Comparison of ENCODE assay signal across 10 cellular contexts in the genomic region with DNA sequence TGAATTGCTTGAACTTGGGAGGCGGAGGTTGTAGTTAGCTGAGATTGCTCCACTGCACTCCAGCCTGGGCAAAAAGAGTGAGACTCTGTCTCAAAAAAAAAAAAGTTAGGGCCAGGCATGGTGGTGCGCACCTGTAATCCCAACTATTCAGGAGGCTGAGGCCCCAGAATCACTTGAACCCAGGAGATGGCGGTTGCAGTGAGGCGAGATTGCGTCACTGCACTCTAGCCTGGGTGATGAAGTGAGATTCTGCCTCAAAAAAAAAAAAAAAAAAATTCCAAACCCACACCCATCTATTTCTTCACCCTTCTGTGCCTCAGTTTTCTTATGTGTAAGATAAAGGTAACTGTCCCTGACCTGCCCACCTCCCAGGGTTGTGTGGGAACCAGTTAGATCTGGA. TPM values are rescaled to one million over a fixed set of nuclear protein-coding genes. Genes with fewer than 3 reads are reported as not detected.
A peak's percentile ranks its signal among the peaks of the same experiment; 100 is the strongest.
DNase-seq lines count a peak whose midpoint lies in the region; TF ChIP-seq lines count a peak whose summit lies in the region.
"Had no signal": no experiment of that assay in that cellular context is flagged by ENCODE, and none has a peak within 500 bp of the region (broad histone marks: within the 10 kb centered on the region; RNA-seq: fewer than 3 reads in every experiment).

No MANE protein-coding gene starts in this region.

- CTCF ChIA-PET in activated CD4-positive, alpha-beta T cell treated with anti-CD3 and anti-CD28 coated beads, Interleukin-2, amount 10 ng/mL, durations not matched to agents 7 days and 5 days (lab: Charles Lee), result interaction anchor here (0.7 to 1.6 kb wide), 2 partner anchors 13 to 34 kb away, joined by 3 to 6 read pairs; no protein-coding TSS in a partner anchor

- H2AFZ ChIP-seq in OCI-LY3 (ENCODE audit: low read depth, low read length) (no peak overlapping the region), fibroblast of lung (ENCODE audit: low read length) (no peak overlapping the region)

- no peaks in the 10 kb centered on the region for H3K36me3 ChIP-seq in OCI-LY3 (replicated peaks; ENCODE audit: low read depth, low read length)
- no peaks in the 10 kb centered on the region for H3K36me3 ChIP-seq in fibroblast of lung (ENCODE audit: control insufficient read depth, insufficient read depth, low read length)
- H3K36me3 ChIP-seq in stomach, result no peaks in the 10 kb centered on the region
- no peaks in the 10 kb centered on the region for H3K36me3 ChIP-seq in colonic mucosa

- peak overlapping the region; percentile 80 for H3K27ac Mint-ChIP-seq in activated CD4-positive, alpha-beta T cell treated with anti-CD3 and anti-CD28 coated beads, Interleukin-2, amount 10 ng/mL, durations not matched to agents 7 days and 5 days
- H3K27ac Mint-ChIP-seq: dendritic cell treated with granulocyte-macrophage colony-stimulating factor and Interleukin-4, amounts not matched to agents 40 ng/mL and 50 ng/mL, for 4 days had no signal

- H3K9ac ChIP-seq in OCI-LY3 (ENCODE audit: low read length), result no peak overlapping the region
- no peak overlapping the region for H3K9ac ChIP-seq in fibroblast of lung (ENCODE audit: insufficient read depth, low read length)
- H3K9ac ChIP-seq in colonic mucosa (ENCODE audit: low read depth in 2 of 2, low read length in 2 of 2), result no peak overlapping the region

- peak overlapping the region; percentile 65 for H3K4me2 ChIP-seq in OCI-LY3 (ENCODE audit: low read length)
- peak overlapping the region; percentile 83 for H3K4me2 ChIP-seq in fibroblast of lung (ENCODE audit: extremely low read depth, insufficient read depth, low read length)

- H3K9me3 Mint-ChIP-seq in activated CD4-positive, alpha-beta T cell treated with anti-CD3 and anti-CD28 coated beads, Interleukin-2, amount 10 ng/mL, durations not matched to agents 7 days and 5 days, result no peaks in the 10 kb centered on the region
- H3K9me3 Mint-ChIP-seq: dendritic cell treated with granulocyte-macrophage colony-stimulating factor and Interleukin-4, amounts not matched to agents 40 ng/mL and 50 ng/mL, for 4 days had no signal

- no peaks in the 10 kb centered on the region for H3K27me3 ChIP-seq in OCI-LY3 (ENCODE audit: low read depth, low read length)
- H3K27me3 ChIP-seq in fibroblast of lung (ENCODE audit: control insufficient read depth, insufficient read depth, low read length), result no peaks in the 10 kb centered on the region
- H3K27me3 ChIP-seq in stomach, result no peaks in the 10 kb centered on the region
- H3K27me3 ChIP-seq in colonic mucosa, result no peaks in the 10 kb centered on the region

- intact Hi-C loops in stomach (cut with DNase I; ENCODE audit: low total_unique reads) (no loop called here), colonic mucosa (cut with DNase I) (no loop called here)

- POLR2A ChIA-PET in activated CD4-positive, alpha-beta T cell treated with anti-CD3 and anti-CD28 coated beads, Interleukin-2, amount 10 ng/mL, durations not matched to agents 7 days and 5 days (lab: Charles Lee), result interaction anchor here (1.0 kb wide), 1 partner anchor 10 kb away, joined by 7 read pairs; the partner anchor contains the start of gene MLXIP

- H4K20me1 ChIP-seq in OCI-LY3 (ENCODE audit: insufficient read depth, low read length) (no peaks in the 10 kb centered on the region), fibroblast of lung (ENCODE audit: control insufficient read depth, extremely low read depth, insufficient read depth, low read length) (no peaks in the 10 kb centered on the region)

- peaks cover 39% of the 10 kb centered on the region for H3K4me1 Mint-ChIP-seq in activated CD4-positive, alpha-beta T cell treated with anti-CD3 and anti-CD28 coated beads, Interleukin-2, amount 10 ng/mL, durations not matched to agents 7 days and 5 days

- H3K4me1 ChIP-seq in OCI-LY3 (ENCODE audit: low read length) (peaks cover 9% of the 10 kb centered on the region), fibroblast of lung (ENCODE audit: control insufficient read depth, extremely low read depth, insufficient read depth, low read length) (peaks cover 37% of the 10 kb centered on the region), stomach (peaks cover 47 to 79% (median 59%) of the 10 kb centered on the region in 4 donors), colonic mucosa (peaks cover 9% of the 10 kb centered on the region)

- H3K4me3 Mint-ChIP-seq in activated CD4-positive, alpha-beta T cell treated with anti-CD3 and anti-CD28 coated beads, Interleukin-2, amount 10 ng/mL, durations not matched to agents 7 days and 5 days, result peak overlapping the region; percentile 33
- H3K4me3 Mint-ChIP-seq: dendritic cell treated with granulocyte-macrophage colony-stimulating factor and Interleukin-4, amounts not matched to agents 40 ng/mL and 50 ng/mL, for 4 days had no signal

- WGBS in stomach, 5 donors, result 93 to 100% (median 96%) methylated on average over 5 of the region's 5 CpGs

- no peaks in the 10 kb centered on the region for H3K9me3 ChIP-seq in OCI-LY3 (ENCODE audit: insufficient read depth, low read length)
- H3K9me3 ChIP-seq in fibroblast of lung (ENCODE audit: control insufficient read depth, insufficient read depth, low read depth, low read length), result no peaks in the 10 kb centered on the region
- H3K9me3 ChIP-seq in stomach, result no peaks in the 10 kb centered on the region
- H3K9me3 ChIP-seq in colonic mucosa, result no peaks in the 10 kb centered on the region

- H3K27me3 Mint-ChIP-seq in activated CD4-positive, alpha-beta T cell treated with anti-CD3 and anti-CD28 coated beads, Interleukin-2, amount 10 ng/mL, durations not matched to agents 7 days and 5 days, result no peaks in the 10 kb centered on the region

- H3K4me3 ChIP-seq in OCI-LY3 (ENCODE audit: low read length), result peak overlapping the region; percentile 39
- H3K4me3 ChIP-seq in fibroblast of lung (replicated peaks in 1 of 4; ENCODE audit: control extremely low read depth in 1 of 4, insufficient read depth in 1 of 4, low read depth in 3 of 4, low read length in 4 of 4), result peak overlapping the region in 1 of 4 experiments; percentile 12
- no peak overlapping the region for H3K4me3 ChIP-seq in stomach
- no peak overlapping the region for H3K4me3 ChIP-seq in colonic mucosa

- TF ChIP-seq POLR2A in stomach (IDR thresholded peaks at IDR 0.05), result no peak

- no peak for TF ChIP-seq CTCF in OCI-LY3 (IDR thresholded peaks at IDR 0.05; ENCODE audit: low read depth, low read length)
- no peak for TF ChIP-seq CTCF in fibroblast of lung (conservative IDR thresholded peaks at IDR 0.05 in 1 of 2, IDR thresholded peaks at IDR 0.05 in 1 of 2; ENCODE audit: low read depth in 1 of 2, low read length in 2 of 2)
- no peak for TF ChIP-seq CTCF in stomach (IDR thresholded peaks at IDR 0.05)
- TF ChIP-seq CTCF in colonic mucosa (IDR thresholded peaks at IDR 0.05), result no peak

- no peaks in the 10 kb centered on the region for H3K36me3 Mint-ChIP-seq in activated CD4-positive, alpha-beta T cell treated with anti-CD3 and anti-CD28 coated beads, Interleukin-2, amount 10 ng/mL, durations not matched to agents 7 days and 5 days (ENCODE audit: low read depth)

- DNase-seq in activated CD4-positive, alpha-beta T cell treated with anti-CD3 and anti-CD28 coated beads, Interleukin-2, amount 10 ng/mL, durations not matched to agents 7 days and 5 days, result no peak
- DNase-seq in activated CD4-positive, alpha-beta T cell treated with anti-CD3 and anti-CD28 coated beads for 1 hour, result no peak
- no peak for DNase-seq in fibroblast of lung (ENCODE audit: low read depth in 2 of 2)
- no peak for DNase-seq in stomach
- no peak for DNase-seq in HT-29 (ENCODE audit: low spot score)
- DNase-seq in islet precursor cell, result no peak
- DNase-seq in colonic mucosa, result no peak
- DNase-seq: EL had no signal

- no peak for TF ChIP-seq EP300 in stomach (IDR thresholded peaks at IDR 0.05)

- H3K27ac ChIP-seq in OCI-LY3 (ENCODE audit: low read length) (no peak overlapping the region), fibroblast of lung (ENCODE audit: insufficient read depth, low read length) (no peak overlapping the region), stomach (peak overlapping the region in 3 of 5 donors; percentile 30 to 77 (median 70)), colonic mucosa (no peak overlapping the region)

- H3K79me2 ChIP-seq in OCI-LY3 (ENCODE audit: low read length), result no peaks in the 10 kb centered on the region
- no peaks in the 10 kb centered on the region for H3K79me2 ChIP-seq in fibroblast of lung (ENCODE audit: control insufficient read depth, insufficient read depth, low read length)

RNA-seq across cellular contexts. Expression of gene MLXIP, which starts 11.0 kb away (rescaled TPM):
- total RNA-seq in activated CD4-positive, alpha-beta T cell treated with anti-CD3 and anti-CD28 coated beads, Interleukin-2, amount 10 ng/mL, durations not matched to agents 7 days and 5 days, result 10 to 100 TPM; 45.7 to 46.8 TPM
- 12.6 and 17.0 TPM in 2 replicates for total RNA-seq in fibroblast of lung
- 6.6 and 10.1 TPM in 2 replicates for polyA plus RNA-seq in fibroblast of lung
- polyA plus RNA-seq in fibroblast of lung (2012), result 16.8 and 17.2 TPM in 2 replicates
- polyA minus RNA-seq in fibroblast of lung (ENCODE audit: low replicate concordance), result 32.6 and 47.8 TPM in 2 replicates
- 100 to 1,000 TPM in 1 of 5 donors, 10 to 100 TPM in 4; 34.5 to 140 (median 37.1) TPM for total RNA-seq in stomach
- 10 to 100 TPM; 12.3 to 28.0 (median 16.6) TPM for polyA plus RNA-seq in stomach
- 22.8 and 31.3 TPM in 2 replicates for total RNA-seq in HT-29 (2014; rRNA removed; shearing (Covaris generic))
- total RNA-seq in colonic mucosa, result 100 to 1,000 TPM; 158 to 201 TPM

RNA-seq across cellular contexts. Expression of gene BCL7A, which starts 45.9 kb away (rescaled TPM):
- total RNA-seq in activated CD4-positive, alpha-beta T cell treated with anti-CD3 and anti-CD28 coated beads, Interleukin-2, amount 10 ng/mL, durations not matched to agents 7 days and 5 days, result 1 to 10 TPM; 8.5 to 8.7 TPM
- 4.9 and 7.4 TPM in 2 replicates for total RNA-seq in fibroblast of lung
- 3.8 and 8.0 TPM in 2 replicates for polyA plus RNA-seq in fibroblast of lung
- 3.8 and 6.5 TPM in 2 replicates for polyA plus RNA-seq in fibroblast of lung (2012)
- polyA minus RNA-seq in fibroblast of lung (ENCODE audit: low replicate concordance), result 7.7 and 7.8 TPM in 2 replicates
- total RNA-seq in stomach, result 10 to 100 TPM in 1 of 5 donors, 1 to 10 TPM in 4; 2.0 to 11.6 (median 2.9) TPM
- 1 to 10 TPM; 1.5 to 3.4 (median 2.6) TPM for polyA plus RNA-seq in stomach
- total RNA-seq in HT-29 (2014; rRNA removed; shearing (Covaris generic)), result 8.3 and 11.0 TPM in 2 replicates
- total RNA-seq in colonic mucosa, result 10 to 100 TPM in 1 of 2 donors, 1 to 10 TPM in 1; 7.0 to 10.0 TPM

Comparison
In these comparisons a context has a peak if more than half of its experiments do, and no peak if none do; other contexts are left out.
1. H3K27ac ChIP-seq: peak in stomach (3 of 5); none in OCI-LY3 (single experiment), fibroblast of lung (single experiment) and colonic mucosa (single experiment).